Comparison of ENCODE assay signal across 16 cellular contexts in the genomic region with DNA sequence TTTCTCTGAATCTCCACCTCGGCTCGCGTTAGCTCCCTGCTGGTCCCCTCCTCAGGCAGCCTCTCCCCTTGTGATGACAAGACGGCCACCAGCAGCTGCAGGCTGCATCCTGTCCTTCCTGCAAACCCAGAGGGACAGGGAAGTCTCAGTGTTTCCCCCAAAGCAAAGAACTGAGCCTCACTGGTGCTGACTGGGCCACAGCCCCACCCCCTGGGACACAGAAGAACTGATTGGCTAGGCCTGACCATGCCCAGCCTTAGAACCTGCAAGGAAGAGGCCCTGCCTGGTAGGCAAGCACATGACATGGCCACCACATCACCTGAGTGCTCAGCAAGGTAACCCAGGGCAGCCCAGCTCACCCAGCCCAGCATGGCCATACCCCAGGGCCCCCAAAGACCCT. TPM values are rescaled to one million over a fixed set of nuclear protein-coding genes. Genes with fewer than 3 reads are reported as not detected.
DNase-seq lines count a peak whose midpoint lies in the region; ATAC-seq and TF ChIP-seq lines count a peak whose summit lies in the region.
"Had no signal": no experiment of that assay in that cellular context is flagged by ENCODE, and none has a peak within 500 bp of the region (broad histone marks: within the 10 kb centered on the region; RNA-seq: fewer than 3 reads in every experiment).

No MANE protein-coding gene starts in this region.

- no peak for ATAC-seq in IMR-90 (ENCODE audit: low read depth)
- peak; percentile 38 for ATAC-seq in mucosa of descending colon
- ATAC-seq in GM18517 (IDR thresholded peaks at IDR 0.05; ENCODE audit: unreplicated experiment) = no peak
- no peak for ATAC-seq in activated T-cell treated with anti-CD3 and anti-CD28 coated beads, Interleukin-2, amount 50 U/mL, for 72 hours (replicated peaks in 1 of 2)

- H4K8ac ChIP-seq in IMR-90 (ENCODE audit: low read depth in 2 of 2, low read length in 2 of 2) = no peak overlapping the region

- peak overlapping the region; percentile 53 for H2AK9ac ChIP-seq in IMR-90 (replicated peaks; ENCODE audit: low read depth, low read length, poor library complexity)

- no peak overlapping the region for H3K23ac ChIP-seq in IMR-90 (ENCODE audit: low read depth, low read length)

- WGBS in IMR-90 (ENCODE audit: extremely low coverage in 2 of 2, insufficient read length in 1 of 2), 2 experiments = no CpG with 5 or more reads among the region's 4 CpGs

- no peak overlapping the region for H2BK120ac ChIP-seq in IMR-90 (ENCODE audit: low read depth, low read length)

- H3K27me3 ChIP-seq in IMR-90 (ENCODE audit: control insufficient read depth, insufficient read depth, low read length) (no peaks in the 10 kb centered on the region), WERI-Rb-1 (ENCODE audit: insufficient read depth, low read depth, severe bottlenecking) (no peaks in the 10 kb centered on the region)

- H3K9me3 Mint-ChIP-seq in activated T-cell treated with anti-CD3 and anti-CD28 coated beads, Interleukin-2, amount 50 U/mL, for 72 hours = no peaks in the 10 kb centered on the region
- H3K9me3 Mint-ChIP-seq: activated naive CD8-positive, alpha-beta T cell treated with anti-CD3 and anti-CD28 coated beads for 36 hours; mesothelial cell of epicardium had no signal

- no peak overlapping the region; the same call in 1 of the 2 replicates for H2BK20ac ChIP-seq in IMR-90 (ENCODE audit: low read depth, low read length)

- peaks cover 8% of the 10 kb centered on the region for H3K27me3 Mint-ChIP-seq in activated T-cell treated with anti-CD3 and anti-CD28 coated beads, Interleukin-2, amount 50 U/mL, for 72 hours (ENCODE audit: low read depth)

- no peak overlapping the region for H3K4me2 ChIP-seq in IMR-90 (ENCODE audit: low read depth, low read length)

- TF ChIP-seq RAD21 in IMR-90 (IDR thresholded peaks at IDR 0.05; ENCODE audit: low read length) = no peak

- peak; percentile 41 for DNase-seq in ACHN
- no peak for DNase-seq in IMR-90
- peak; percentile 28 for DNase-seq in dermis blood vessel endothelial cell
- peak in 1 of 3 donors; percentile 67 for DNase-seq in mucosa of descending colon
- DNase-seq in WERI-Rb-1 = no peak
- no peak for DNase-seq in AG08395 (ENCODE audit: low spot score)
- DNase-seq in activated T-cell treated with anti-CD3 and anti-CD28 coated beads, Interleukin-2, amount 50 U/mL, for 72 hours = no peak
- DNase-seq: activated CD4-positive, CD25-positive, alpha-beta regulatory T cell treated with anti-CD3 and anti-CD28 coated beads, Interleukin-2, amount 50 U/mL, for 72 hours; activated naive CD8-positive, alpha-beta T cell treated with anti-CD3 and anti-CD28 coated beads for 36 hours; central memory CD4-positive, alpha-beta T cell; DND-41; erythroblast; Karpas-422; NCI-H2107 had no signal

- H3K9ac ChIP-seq in IMR-90 (ENCODE audit: low read depth, low read length) = no peak overlapping the region

- H2AK5ac ChIP-seq in IMR-90 (ENCODE audit: low read depth, low read length) = peak overlapping the region; percentile 78

- no peak overlapping the region for H3K14ac ChIP-seq in IMR-90 (replicated peaks; ENCODE audit: low read depth, low read length)

- H3K4me1 ChIP-seq in IMR-90 (ENCODE audit: control insufficient read depth, insufficient read depth, low read length) (peaks cover 33% of the 10 kb centered on the region), mucosa of descending colon (ENCODE audit: low read depth) (peaks cover 55% of the 10 kb centered on the region)

- no peak overlapping the region for H3K27ac Mint-ChIP-seq in activated T-cell treated with anti-CD3 and anti-CD28 coated beads, Interleukin-2, amount 50 U/mL, for 72 hours
- H3K27ac Mint-ChIP-seq: activated naive CD8-positive, alpha-beta T cell treated with anti-CD3 and anti-CD28 coated beads for 36 hours had no signal

- no peak overlapping the region for H3K56ac ChIP-seq in IMR-90 (ENCODE audit: extremely low read depth, insufficient read depth, low read length)

- dilution Hi-C loops in IMR-90 (cut with HindIII; ENCODE audit: low sequenced_read_pairs, unreplicated experiment) = no loop called here

- H2BK15ac ChIP-seq in IMR-90 (ENCODE audit: low read depth, low read length) = no peak overlapping the region

- peak overlapping the region; percentile 47; the same call in 1 of the 2 replicates for H4K5ac ChIP-seq in IMR-90 (ENCODE audit: low read depth, low read length)

- CTCF ChIA-PET in IMR-90 (lab: Yijun Ruan, JAX) = no interaction called here

- H3K9me1 ChIP-seq in IMR-90 (ENCODE audit: insufficient read depth, low read length) = peaks cover 41% of the 10 kb centered on the region

- no peak for TF ChIP-seq POLR2A in IMR-90 (IDR thresholded peaks at IDR 0.05; ENCODE audit: low read depth, low read length)

- H3K36me3 ChIP-seq in IMR-90 (ENCODE audit: control insufficient read depth, insufficient read depth, low read length) (no peaks in the 10 kb centered on the region), mucosa of descending colon (ENCODE audit: low read depth) (no peaks in the 10 kb centered on the region), WERI-Rb-1 (no peaks in the 10 kb centered on the region)

- H3K36me3 Mint-ChIP-seq in activated T-cell treated with anti-CD3 and anti-CD28 coated beads, Interleukin-2, amount 50 U/mL, for 72 hours (ENCODE audit: insufficient read depth in 2 of 2) = no peaks in the 10 kb centered on the region
- H3K36me3 Mint-ChIP-seq: activated naive CD8-positive, alpha-beta T cell treated with anti-CD3 and anti-CD28 coated beads for 36 hours; mesothelial cell of epicardium had no signal

- no peaks in the 10 kb centered on the region for H3K9me3 ChIP-seq in IMR-90 (ENCODE audit: control insufficient read depth, insufficient read depth, low read length)
- no peaks in the 10 kb centered on the region for H3K9me3 ChIP-seq in mucosa of descending colon
- no peaks in the 10 kb centered on the region for H3K9me3 ChIP-seq in WERI-Rb-1 (ENCODE audit: severe bottlenecking)

- intact Hi-C loops in IMR-90 (cut with micrococcal nuclease) = no loop called here
- intact Hi-C loops in mucosa of descending colon (cut with DNase I, micrococcal nuclease) = no loop called here

- H3K4me1 Mint-ChIP-seq in activated T-cell treated with anti-CD3 and anti-CD28 coated beads, Interleukin-2, amount 50 U/mL, for 72 hours (ENCODE audit: low read depth) = no peaks in the 10 kb centered on the region
- H3K4me1 Mint-ChIP-seq: activated naive CD8-positive, alpha-beta T cell treated with anti-CD3 and anti-CD28 coated beads for 36 hours had no signal

- peaks cover 51 to 87% of the 10 kb centered on the region in 2 experiments for H3K79me1 ChIP-seq in IMR-90 (ENCODE audit: low read depth in 1 of 2, low read length in 2 of 2)

- H4K20me1 ChIP-seq in IMR-90 (ENCODE audit: insufficient read depth, low read length) = peaks cover 16% of the 10 kb centered on the region

- H2BK5ac ChIP-seq in IMR-90 (ENCODE audit: low read depth, low read length, poor library complexity, severe bottlenecking) = peak overlapping the region; percentile 7

- H3K18ac ChIP-seq in IMR-90 (ENCODE audit: low read depth, low read length) = no peak overlapping the region; the same call in 1 of the 2 replicates

- peak overlapping the region; percentile 19; the same call in 1 of the 2 replicates for H3K4ac ChIP-seq in IMR-90 (ENCODE audit: low read depth, low read length)

- in situ Hi-C loops in ACHN (cut with HindIII; ENCODE audit: low pct_ligation_motif_present, low pct_unique_long_range_greater_than_20kb, low sequenced_read_pairs) (no loop called here), IMR-90 (cut with MboI; ENCODE audit: low sequenced_read_pairs) (no loop called here)

- peak overlapping the region; percentile 42; the same call in 1 of the 2 replicates for H3K27ac ChIP-seq in IMR-90 (ENCODE audit: insufficient read depth, low read length)
- H3K27ac ChIP-seq in WERI-Rb-1 = no peak overlapping the region

- TF ChIP-seq CTCF in IMR-90 (conservative IDR thresholded peaks at IDR 0.05; ENCODE audit: low read depth, low read length) (no peak), mucosa of descending colon (IDR thresholded peaks at IDR 0.05) (no peak), WERI-Rb-1 (IDR thresholded peaks at IDR 0.05; ENCODE audit: low read depth, low read length) (no peak)

- BruUV-seq in IMR-90 (replicated peaks; lab: Mats Ljungman, UMichigan) = no TSS peak

- H3K4me3 ChIP-seq in IMR-90 (ENCODE audit: insufficient read depth, low read depth, low read length) (no peak overlapping the region), mucosa of descending colon (no peak overlapping the region), WERI-Rb-1 (ENCODE audit: low read depth, low read length) (no peak overlapping the region)

- POLR2A ChIA-PET in IMR-90 (lab: Charles Lee; ENCODE audit: unreplicated experiment) = no interaction called here

- peak overlapping the region; percentile 19; the same call in 1 of the 2 replicates for H4K91ac ChIP-seq in IMR-90 (ENCODE audit: insufficient read depth, low read depth, low read length)

- no peak overlapping the region for H2AFZ ChIP-seq in IMR-90 (replicated peaks; ENCODE audit: low read length, poor library complexity)

- H3K4me3 Mint-ChIP-seq in activated T-cell treated with anti-CD3 and anti-CD28 coated beads, Interleukin-2, amount 50 U/mL, for 72 hours = no peak overlapping the region
- H3K4me3 Mint-ChIP-seq: activated naive CD8-positive, alpha-beta T cell treated with anti-CD3 and anti-CD28 coated beads for 36 hours; mesothelial cell of epicardium had no signal

TF ChIP-seq in IMR-90, 13 proteins besides CTCF, POLR2A, EP300 and RAD21 (continues in another document):
- no peak for TF ChIP-seq RCOR1 (IDR thresholded peaks at IDR 0.05; ENCODE audit: insufficient replicate concordance, low read length)
- TF ChIP-seq MAFK (IDR thresholded peaks at IDR 0.05; ENCODE audit: low read depth, low read length) = no peak

RNA-seq across cellular contexts. Expression of gene TMEM51, which starts 34.6 kb away (rescaled TPM):
- total RNA-seq in IMR-90 (2012; rRNA removed) (2.7 and 3.6 TPM in 2 replicates), dermis blood vessel endothelial cell (10.0 and 10.2 TPM in 2 replicates), mucosa of descending colon (10 to 100 TPM; 19.1 to 31.8 (median 26.6) TPM)
- polyA plus RNA-seq in IMR-90 (2012; rRNA removed) = 10.2 and 11.6 TPM in 2 replicates
- 12.3 and 20.7 TPM in 2 replicates for polyA plus RNA-seq in IMR-90 (2012; cell fraction: cytosol; rRNA removed)
- polyA plus RNA-seq in IMR-90 (2012; cell fraction: nucleus; rRNA removed; ENCODE audit: low replicate concordance) = 8.6 and 13.7 TPM in 2 replicates
- total RNA-seq in activated T-cell treated with anti-CD3 and anti-CD28 coated beads, Interleukin-2, amount 50 U/mL, for 72 hours = not detected
- total RNA-seq: activated naive CD8-positive, alpha-beta T cell treated with anti-CD3 and anti-CD28 coated beads for 36 hours had no signal

RNA-seq across cellular contexts. Expression of gene FHAD1, which starts 58.9 kb away (rescaled TPM):
- total RNA-seq in IMR-90 (2012; rRNA removed) (not detected in 2 replicates), dermis blood vessel endothelial cell (under 0.01 and 0.23 TPM in 2 replicates), mucosa of descending colon (1 to 10 TPM in 1 of 3 donors, under 1 TPM in 2; 0.89 to 1.9 (median 0.99) TPM)
- not detected in 2 replicates for polyA plus RNA-seq in IMR-90 (2012; rRNA removed)
- polyA plus RNA-seq in IMR-90 (2012; cell fraction: cytosol; rRNA removed) = 0.01 and 0.04 TPM in 2 replicates
- 0.04 and 0.13 TPM in 2 replicates for polyA plus RNA-seq in IMR-90 (2012; cell fraction: nucleus; rRNA removed; ENCODE audit: low replicate concordance)
- total RNA-seq in activated T-cell treated with anti-CD3 and anti-CD28 coated beads, Interleukin-2, amount 50 U/mL, for 72 hours = under 1 TPM in 1 of 2 donors, not detected in 1; 0.49 TPM

Comparison
In these comparisons a context has a peak if more than half of its experiments do, and no peak if none do; other contexts are left out.
1. DNase-seq: peak in ACHN (single experiment) and dermis blood vessel endothelial cell (single experiment); none in IMR-90 (single experiment), WERI-Rb-1 (single experiment), AG08395 (single experiment) and activated T-cell treated with anti-CD3 and anti-CD28 coated beads, Interleukin-2, amount 50 U/mL, for 72 hours (0 of 2).